ENCODE assay signal across 8 cellular contexts in the genomic region with DNA sequence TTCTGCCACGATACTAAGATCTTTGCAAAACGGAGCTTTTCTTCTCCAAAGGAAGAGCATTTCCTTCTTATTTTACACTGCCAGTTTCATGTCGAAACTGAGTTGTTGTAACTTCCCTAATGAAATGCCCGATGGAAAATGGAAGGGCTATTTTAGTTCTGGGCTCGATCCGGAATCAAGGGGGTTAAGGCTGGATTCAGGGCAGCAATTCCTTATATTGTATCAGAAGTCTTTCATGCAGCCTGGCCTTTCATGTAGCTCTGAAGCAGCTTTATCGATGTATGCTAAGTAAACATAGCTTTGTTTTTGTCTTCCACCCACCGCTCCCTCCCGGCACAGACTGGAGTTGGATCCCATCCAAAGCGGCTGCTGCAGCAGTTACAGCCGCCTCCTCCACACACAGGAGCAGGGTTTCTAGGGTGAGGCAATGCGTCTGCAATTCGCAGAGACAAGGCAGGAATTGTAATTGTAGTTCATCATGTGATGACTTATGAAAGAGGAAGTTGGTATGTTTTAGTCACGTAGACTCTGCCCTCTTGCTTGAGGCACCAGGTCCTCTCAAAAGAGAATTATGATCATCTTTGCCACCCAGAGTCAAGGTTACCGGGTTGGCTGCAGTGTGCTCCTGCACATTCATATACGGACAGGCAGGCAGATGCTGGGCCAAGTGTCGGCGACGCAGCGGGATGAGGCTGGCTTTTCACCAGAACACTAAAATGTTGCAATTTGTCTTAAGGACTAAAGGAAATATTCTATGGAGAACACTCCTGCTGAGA. TPM values are rescaled to one million over a fixed set of nuclear protein-coding genes. Genes with fewer than 3 reads are reported as not detected.
DNase-seq lines count a peak whose midpoint lies in the region; ATAC-seq and TF ChIP-seq lines count a peak whose summit lies in the region.

No MANE protein-coding gene starts in this region.

- TF ChIP-seq CTCF in CD8-positive, alpha-beta T cell (IDR thresholded peaks at IDR 0.05): no peak
- no peak for TF ChIP-seq CTCF in endothelial cell (IDR thresholded peaks at IDR 0.05; ENCODE audit: unreplicated experiment)

- peaks cover 33% of the 10 kb centered on the region for H3K4me1 ChIP-seq in CD8-positive, alpha-beta T cell (ENCODE audit: insufficient read depth, low read length)
- H3K4me1 ChIP-seq in mucosa of rectum (ENCODE audit: control insufficient read depth in 2 of 2, insufficient read depth in 2 of 2, low read length in 2 of 2): peaks cover 31 to 49% of the 10 kb centered on the region in 2 donors

- CTCF ChIA-PET in CD8-positive, alpha-beta T cell (lab: Charles Lee): interaction anchor here (0.8 to 2.4 kb wide), 15 partner anchors 11 to 471 kb away, joined by 3 to 21 read pairs (median 4); no protein-coding TSS in a partner anchor
- CTCF ChIA-PET in activated CD8-positive, alpha-beta memory T cell treated with anti-CD3 and anti-CD28 coated beads, Interleukin-2, amount 10 ng/mL, durations not matched to agents 7 days and 5 days (lab: Charles Lee): interaction anchor here (0.7 to 6.1 kb wide), 21 partner anchors 9 to 492 kb away, joined by 3 to 41 read pairs (median 4); no protein-coding TSS in a partner anchor

- peak overlapping the region; percentile 97 for H3K27ac ChIP-seq in CD8-positive, alpha-beta T cell (ENCODE audit: low read depth, low read length)
- peak overlapping the region; percentile 99 to 100 for H3K27ac ChIP-seq in mucosa of rectum (ENCODE audit: low read depth in 2 of 2, low read length in 2 of 2)

- H3K9me3 ChIP-seq in CD8-positive, alpha-beta T cell (ENCODE audit: low read length): no peaks in the 10 kb centered on the region
- H3K9me3 ChIP-seq in mucosa of rectum (ENCODE audit: control insufficient read depth in 2 of 2, low read length in 2 of 2): no peaks in the 10 kb centered on the region

- H3K4me3 Mint-ChIP-seq in CD8-positive, alpha-beta T cell: peak overlapping the region; percentile 85
- peak overlapping the region; percentile 93 for H3K4me3 Mint-ChIP-seq in activated CD8-positive, alpha-beta memory T cell treated with anti-CD3 and anti-CD28 coated beads, Interleukin-2, amount 10 ng/mL, durations not matched to agents 7 days and 5 days
- H3K4me3 Mint-ChIP-seq in endothelial cell (ENCODE audit: unreplicated experiment): peak overlapping the region; percentile 77
- H3K4me3 Mint-ChIP-seq in stimulated activated naive B cell treated with anti-CD40 and anti-IgM and Interleukin-4, amounts not matched to agents 10 μg/mL and 1 μg/mL and 100 μg/mL, for 72 hours: peak overlapping the region; percentile 86 to 88

- DNase-seq in CD8-positive, alpha-beta T cell: peak in 6 of 7 experiments; percentile 54 to 93 (median 76)
- peak in 75 of 76 experiments; percentile 17 to 96 (median 88) for DNase-seq in HUDEP-2 (lab: John Stamatoyannopoulos, UW; ENCODE audit: unreplicated experiment in 76 of 76)
- DNase-seq in NOMO-1 treated with DMSO at 0.1 percent for 48 hours (lab: John Stamatoyannopoulos, UW; ENCODE audit: unreplicated experiment): peak; percentile 100
- peak; percentile 78 for DNase-seq in activated CD8-positive, alpha-beta memory T cell treated with anti-CD3 and anti-CD28 coated beads, Interleukin-2, amount 10 ng/mL, durations not matched to agents 7 days and 5 days
- DNase-seq in endothelial cell (ENCODE audit: low spot score): no peak
- peak; percentile 78 for DNase-seq in stimulated activated naive B cell treated with anti-CD40 and anti-IgM and Interleukin-4, amounts not matched to agents 10 μg/mL and 1 μg/mL and 100 μg/mL, for 72 hours

- peaks cover 2% of the 10 kb centered on the region for H3K36me3 ChIP-seq in CD8-positive, alpha-beta T cell (ENCODE audit: insufficient read depth, low read length)
- H3K36me3 ChIP-seq in mucosa of rectum (ENCODE audit: control insufficient read depth in 2 of 2, insufficient read depth in 2 of 2, low read length in 2 of 2): peaks cover 5 to 10% of the 10 kb centered on the region in 2 donors

- POLR2A ChIA-PET in CD8-positive, alpha-beta T cell (lab: Charles Lee): interaction anchor here (0.5 to 8.2 kb wide), 25 partner anchors 8 to 890 kb away, joined by 3 to 129 read pairs (median 4); a partner anchor contains a TSS

- peak overlapping the region; percentile 89 to 99 for H3K9ac ChIP-seq in mucosa of rectum (ENCODE audit: low read depth in 1 of 2, low read length in 2 of 2)

- H3K36me3 Mint-ChIP-seq in CD8-positive, alpha-beta T cell: peaks cover 13% of the 10 kb centered on the region
- H3K36me3 Mint-ChIP-seq in activated CD8-positive, alpha-beta memory T cell treated with anti-CD3 and anti-CD28 coated beads, Interleukin-2, amount 10 ng/mL, durations not matched to agents 7 days and 5 days: peaks cover 11% of the 10 kb centered on the region
- peaks cover 14% of the 10 kb centered on the region for H3K36me3 Mint-ChIP-seq in endothelial cell (ENCODE audit: low read depth, unreplicated experiment)
- peaks cover 9 to 13% of the 10 kb centered on the region in 2 donors for H3K36me3 Mint-ChIP-seq in stimulated activated naive B cell treated with anti-CD40 and anti-IgM and Interleukin-4, amounts not matched to agents 10 μg/mL and 1 μg/mL and 100 μg/mL, for 72 hours

- peak overlapping the region; percentile 99 for H3K27ac Mint-ChIP-seq in CD8-positive, alpha-beta T cell
- H3K27ac Mint-ChIP-seq in activated CD8-positive, alpha-beta memory T cell treated with anti-CD3 and anti-CD28 coated beads, Interleukin-2, amount 10 ng/mL, durations not matched to agents 7 days and 5 days: peak overlapping the region; percentile 99
- peak overlapping the region; percentile 94 for H3K27ac Mint-ChIP-seq in endothelial cell (ENCODE audit: unreplicated experiment)
- H3K27ac Mint-ChIP-seq in stimulated activated naive B cell treated with anti-CD40 and anti-IgM and Interleukin-4, amounts not matched to agents 10 μg/mL and 1 μg/mL and 100 μg/mL, for 72 hours: peak overlapping the region; percentile 100

- H3K9me3 Mint-ChIP-seq in CD8-positive, alpha-beta T cell: no peaks in the 10 kb centered on the region
- H3K9me3 Mint-ChIP-seq in activated CD8-positive, alpha-beta memory T cell treated with anti-CD3 and anti-CD28 coated beads, Interleukin-2, amount 10 ng/mL, durations not matched to agents 7 days and 5 days (ENCODE audit: low read depth): no peaks in the 10 kb centered on the region
- peaks cover 4% of the 10 kb centered on the region for H3K9me3 Mint-ChIP-seq in endothelial cell (ENCODE audit: unreplicated experiment)
- H3K9me3 Mint-ChIP-seq in stimulated activated naive B cell treated with anti-CD40 and anti-IgM and Interleukin-4, amounts not matched to agents 10 μg/mL and 1 μg/mL and 100 μg/mL, for 72 hours: no peaks in the 10 kb centered on the region

- H3K4me1 Mint-ChIP-seq in CD8-positive, alpha-beta T cell (ENCODE audit: low read depth): peaks cover 41% of the 10 kb centered on the region
- peaks cover 34% of the 10 kb centered on the region for H3K4me1 Mint-ChIP-seq in activated CD8-positive, alpha-beta memory T cell treated with anti-CD3 and anti-CD28 coated beads, Interleukin-2, amount 10 ng/mL, durations not matched to agents 7 days and 5 days
- peaks cover 48% of the 10 kb centered on the region for H3K4me1 Mint-ChIP-seq in endothelial cell (ENCODE audit: unreplicated experiment)
- H3K4me1 Mint-ChIP-seq in stimulated activated naive B cell treated with anti-CD40 and anti-IgM and Interleukin-4, amounts not matched to agents 10 μg/mL and 1 μg/mL and 100 μg/mL, for 72 hours: peaks cover 36 to 53% of the 10 kb centered on the region in 2 donors

- H3K27me3 ChIP-seq in CD8-positive, alpha-beta T cell (ENCODE audit: insufficient read depth, low read length): no peaks in the 10 kb centered on the region
- H3K27me3 ChIP-seq in mucosa of rectum (ENCODE audit: control insufficient read depth in 2 of 2, insufficient read depth in 2 of 2, low read length in 2 of 2): no peaks in the 10 kb centered on the region

- H3K4me3 ChIP-seq in CD8-positive, alpha-beta T cell (ENCODE audit: low read depth, low read length): peak overlapping the region; percentile 78
- peak overlapping the region; percentile 64 to 85 for H3K4me3 ChIP-seq in mucosa of rectum (ENCODE audit: low read length in 2 of 2)

- intact Hi-C loops in CD8-positive, alpha-beta T cell (cut with DNase I, micrococcal nuclease): loop anchor here (1.0 to 5.0 kb wide), 9 partner anchors 13 to 890 kb away; a partner anchor contains a TSS

- no peaks in the 10 kb centered on the region for H3K27me3 Mint-ChIP-seq in CD8-positive, alpha-beta T cell (ENCODE audit: low read depth)
- H3K27me3 Mint-ChIP-seq in activated CD8-positive, alpha-beta memory T cell treated with anti-CD3 and anti-CD28 coated beads, Interleukin-2, amount 10 ng/mL, durations not matched to agents 7 days and 5 days: no peaks in the 10 kb centered on the region
- peaks cover 13% of the 10 kb centered on the region for H3K27me3 Mint-ChIP-seq in endothelial cell (ENCODE audit: unreplicated experiment)
- H3K27me3 Mint-ChIP-seq in stimulated activated naive B cell treated with anti-CD40 and anti-IgM and Interleukin-4, amounts not matched to agents 10 μg/mL and 1 μg/mL and 100 μg/mL, for 72 hours: no peaks in the 10 kb centered on the region

- ATAC-seq in CD8-positive, alpha-beta T cell: peak; percentile 22
- peak; percentile 29 for ATAC-seq in GM19463 (IDR thresholded peaks at IDR 0.05; ENCODE audit: unreplicated experiment)
- ATAC-seq in activated CD8-positive, alpha-beta memory T cell treated with anti-CD3 and anti-CD28 coated beads, Interleukin-2, amount 10 ng/mL, durations not matched to agents 7 days and 5 days: peak; percentile 3
- ATAC-seq in stimulated activated naive B cell treated with anti-CD40 and anti-IgM and Interleukin-4, amounts not matched to agents 10 μg/mL and 1 μg/mL and 100 μg/mL, for 72 hours (replicated peaks): peak; percentile 41 to 43

RNA-seq across cellular contexts. Expression of a gene that starts 2.6 kb away (rescaled TPM):
- total RNA-seq in CD8-positive, alpha-beta T cell: 100 to 1,000 TPM; 707 to 714 TPM
- total RNA-seq in activated CD8-positive, alpha-beta memory T cell treated with anti-CD3 and anti-CD28 coated beads, Interleukin-2, amount 10 ng/mL, durations not matched to agents 7 days and 5 days: 100 to 1,000 TPM in 1 of 2 experiments, 10 to 100 TPM in 1; 81.1 to 103 TPM
- 158 TPM for total RNA-seq in endothelial cell (ENCODE audit: unreplicated experiment)
